In the genomic region with DNA sequence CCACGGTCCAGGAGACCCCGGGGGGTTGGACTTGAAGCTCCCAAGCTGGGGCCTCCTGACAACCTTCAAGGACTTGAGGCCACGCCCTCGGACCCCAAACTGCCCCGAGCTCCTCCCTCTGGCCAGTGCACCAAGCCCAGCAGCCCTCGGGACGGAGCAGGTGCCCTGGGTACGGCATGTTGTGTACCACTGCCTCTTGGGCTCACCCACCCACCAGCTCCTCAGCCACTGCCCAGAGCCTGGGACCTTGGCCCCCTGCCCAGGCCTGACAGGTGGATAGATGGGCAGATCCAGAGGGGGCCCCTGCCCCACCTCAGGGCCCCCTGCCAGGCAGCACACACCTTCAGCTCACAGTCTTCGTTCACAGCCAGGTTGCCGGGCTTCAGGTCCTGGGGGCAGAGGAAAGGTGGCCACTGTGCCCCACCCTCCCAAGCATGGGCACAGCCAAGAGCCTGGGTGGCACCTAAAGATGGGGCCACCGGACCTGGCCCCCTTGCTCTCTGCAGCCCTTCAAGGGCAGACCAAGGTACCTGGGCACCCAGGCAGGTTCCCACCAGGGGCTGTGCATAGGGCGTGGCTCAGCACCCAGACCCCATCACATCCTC, we compare ENCODE assay signal across 2 cellular contexts.
TF ChIP-seq lines count a peak whose summit lies in the region.

No MANE protein-coding gene starts in this region.

TF ChIP-seq in K562, 482 proteins besides CTCF, POLR2A, EP300 and RAD21:
- no peak for TF ChIP-seq DDX20 (tag; IDR thresholded peaks at IDR 0.05; ENCODE audit: low read depth)
- TF ChIP-seq ZNF253 (CRISPR knock-in tag; conservative IDR thresholded peaks at IDR 0.05) = no peak
- no peak for TF ChIP-seq DACH1 (IDR thresholded peaks at IDR 0.05; ENCODE audit: partially characterized antibody)
- TF ChIP-seq GTF2A2 (tag; IDR thresholded peaks at IDR 0.05) = no peak
- peak; percentile 58; the same call in 1 of the 2 replicates for TF ChIP-seq RBFOX2 (IDR thresholded peaks at IDR 0.05; ENCODE audit: low read depth, low read length)
- TF ChIP-seq MLLT1 (IDR thresholded peaks at IDR 0.05) = no peak
- 0 out of 2 replicates have a peak, but pooled peaks have one; percentile 25 for TF ChIP-seq POLR2G (IDR thresholded peaks at IDR 0.05; ENCODE audit: low read depth, low read length)

TF ChIP-seq in WTC11, 78 proteins besides CTCF, POLR2A, EP300 and RAD21:
- no peak for TF ChIP-seq ZBTB21 (CRISPR knock-in tag; IDR thresholded peaks at IDR 0.05; ENCODE audit: borderline replicate concordance)
- no peak for TF ChIP-seq NFATC4 (CRISPR knock-in tag; IDR thresholded peaks at IDR 0.05)
- TF ChIP-seq OVOL2 (CRISPR knock-in tag; IDR thresholded peaks at IDR 0.05; ENCODE audit: borderline replicate concordance) = no peak
- no peak for TF ChIP-seq MXD4 (CRISPR knock-in tag; IDR thresholded peaks at IDR 0.05; ENCODE audit: borderline replicate concordance)
- no peak for TF ChIP-seq RELA (CRISPR knock-in tag; IDR thresholded peaks at IDR 0.05; ENCODE audit: borderline replicate concordance)
- no peak for TF ChIP-seq GRHL2 (CRISPR knock-in tag; IDR thresholded peaks at IDR 0.05; ENCODE audit: insufficient replicate concordance, severe bottlenecking)
- TF ChIP-seq, protein P1, sequence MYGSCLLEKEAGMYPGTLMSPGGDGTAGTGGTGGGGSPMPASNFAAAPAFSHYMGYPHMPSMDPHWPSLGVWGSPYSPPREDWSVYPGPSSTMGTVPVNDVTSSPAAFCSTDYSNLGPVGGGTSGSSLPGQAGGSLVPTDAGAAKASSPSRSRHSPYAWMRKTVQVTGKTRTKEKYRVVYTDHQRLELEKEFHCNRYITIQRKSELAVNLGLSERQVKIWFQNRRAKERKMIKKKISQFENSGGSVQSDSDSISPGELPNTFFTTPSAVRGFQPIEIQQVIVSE (CRISPR knock-in tag; IDR thresholded peaks at IDR 0.05; ENCODE audit: borderline replicate concordance) = no peak
- TF ChIP-seq, protein P2, sequence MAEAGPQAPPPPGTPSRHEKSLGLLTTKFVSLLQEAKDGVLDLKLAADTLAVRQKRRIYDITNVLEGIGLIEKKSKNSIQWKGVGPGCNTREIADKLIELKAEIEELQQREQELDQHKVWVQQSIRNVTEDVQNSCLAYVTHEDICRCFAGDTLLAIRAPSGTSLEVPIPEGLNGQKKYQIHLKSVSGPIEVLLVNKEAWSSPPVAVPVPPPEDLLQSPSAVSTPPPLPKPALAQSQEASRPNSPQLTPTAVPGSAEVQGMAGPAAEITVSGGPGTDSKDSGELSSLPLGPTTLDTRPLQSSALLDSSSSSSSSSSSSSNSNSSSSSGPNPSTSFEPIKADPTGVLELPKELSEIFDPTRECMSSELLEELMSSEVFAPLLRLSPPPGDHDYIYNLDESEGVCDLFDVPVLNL (CRISPR knock-in tag; IDR thresholded peaks at IDR 0.05; ENCODE audit: borderline replicate concordance, low read depth) = no peak
- no peak for TF ChIP-seq ZNF512 (CRISPR knock-in tag; IDR thresholded peaks at IDR 0.05; ENCODE audit: borderline replicate concordance)
- no peak for TF ChIP-seq MAX (CRISPR knock-in tag; IDR thresholded peaks at IDR 0.05)
TF ChIP-seq in WTC11: peak in this region for 0.
